ENCODE assay signal across 30 cellular contexts in the genomic region with DNA sequence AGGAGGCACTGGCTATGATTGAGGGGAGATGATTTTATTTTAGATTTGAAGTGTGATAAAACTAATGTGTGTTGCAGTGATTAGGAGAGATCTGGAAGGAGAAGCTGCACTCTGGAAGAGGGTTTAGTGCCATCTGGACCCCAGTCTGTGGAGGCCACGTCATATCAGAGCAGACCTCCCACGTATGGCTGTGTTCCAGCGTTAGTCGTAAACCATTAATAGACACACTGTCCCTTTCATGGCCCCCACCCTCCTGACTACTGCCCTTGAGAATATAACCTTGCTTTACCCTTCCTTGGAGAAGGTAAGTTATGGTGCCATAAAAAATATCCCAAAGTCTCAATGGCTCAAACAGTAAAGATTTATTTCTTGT. TPM values are rescaled to one million over a fixed set of nuclear protein-coding genes. Genes with fewer than 3 reads are reported as not detected.
DNase-seq lines count a peak whose midpoint lies in the region; ATAC-seq and TF ChIP-seq lines count a peak whose summit lies in the region.
"Had no signal": no experiment of that assay in that cellular context is flagged by ENCODE, and none has a peak within 500 bp of the region (broad histone marks: within the 10 kb centered on the region; RNA-seq: fewer than 3 reads in every experiment).

No MANE protein-coding gene starts in this region.

- H3K79me2 ChIP-seq in GM23248 (ENCODE audit: insufficient read depth) = no peaks in the 10 kb centered on the region

- no peak overlapping the region for H3K4me2 ChIP-seq in GM23248 (ENCODE audit: unreplicated experiment)

- H3K27me3 ChIP-seq in BE2C = no peaks in the 10 kb centered on the region
- peaks cover 31% of the 10 kb centered on the region for H3K27me3 ChIP-seq in GM23248 (replicated peaks; ENCODE audit: insufficient read depth)
- H3K27me3 ChIP-seq: esophagus muscularis mucosa, gastrocnemius medialis, left lung, right lobe of liver had no signal

- DNase-seq in BE2C = peak; percentile 74
- DNase-seq in GM23248 = peak; percentile 7
- peak; percentile 13 for DNase-seq in OCI-M1 (lab: John Stamatoyannopoulos, UW)
- DNase-seq in kidney glomerular epithelial cell (lab: John Stamatoyannopoulos, UW) = peak; percentile 67
- no peak for DNase-seq in foreskin melanocyte
- DNase-seq in HK-2 (ENCODE audit: unreplicated experiment) = no peak
- DNase-seq in omental fat pad (ENCODE audit: low spot score) = no peak
- DNase-seq: activated CD4-positive, alpha-beta T cell treated with anti-CD3 and anti-CD28 coated beads for 4 hours; activated CD8-positive, alpha-beta memory T cell treated with anti-CD3 and anti-CD28 coated beads for 24 hours; activated effector memory CD4-positive, alpha-beta T cell treated with Interleukin-2 at 50 U/mL for 16 hours; aorta; CD8-positive, alpha-beta T cell; gastrocnemius medialis; GF-D8; HFFc6; hippocampal formation; Kasumi-1; left lung; mesenchymal stem cell; NCI-H187 treated with DMSO at 0.1 percent for 48 hours; stimulated activated naive CD4-positive, alpha-beta T cell; T-helper 2 cell had no signal

- TF ChIP-seq CTCF in BE2C (IDR thresholded peaks at IDR 0.05; ENCODE audit: low read depth, low read length) = no peak
- no peak for TF ChIP-seq CTCF in omental fat pad (IDR thresholded peaks at IDR 0.05)

- no peak overlapping the region for H2AFZ ChIP-seq in GM23248

- H3K9me2 ChIP-seq in GM23248 (ENCODE audit: insufficient read depth) = no peaks in the 10 kb centered on the region

- peaks cover 32% of the 10 kb centered on the region for H3K4me1 ChIP-seq in BE2C
- no peaks in the 10 kb centered on the region for H3K4me1 ChIP-seq in GM23248 (ENCODE audit: insufficient read depth)
- H3K4me1 ChIP-seq: esophagus muscularis mucosa, left lung had no signal

- 0 to 11% methylated on average over 4 of the region's 4 CpGs for WGBS in GM23248 (ENCODE audit: low coverage in 1 of 2, low lambda C conversion rate in 2 of 2, missing lambda C conversion rate in 2 of 2), 2 experiments

- H4K20me1 ChIP-seq in GM23248 (ENCODE audit: insufficient read depth) = no peaks in the 10 kb centered on the region

- in situ Hi-C loops in GM23248 (cut with MboI) = no loop called here

- H3F3A ChIP-seq in GM23248 (ENCODE audit: insufficient read depth) = no peaks in the 10 kb centered on the region

- H3K36me3 ChIP-seq in BE2C (no peaks in the 10 kb centered on the region), GM23248 (ENCODE audit: low read depth) (no peaks in the 10 kb centered on the region)
- H3K36me3 ChIP-seq: cardiac muscle cell, esophagus muscularis mucosa, gastrocnemius medialis, left lung, right lobe of liver, thoracic aorta had no signal

- no peak overlapping the region for H3K4me3 ChIP-seq in BE2C (ENCODE audit: low read depth, low read length)
- no peak overlapping the region for H3K4me3 ChIP-seq in GM23248
- H3K4me3 ChIP-seq: cardiac muscle cell, coronary artery, esophagus muscularis mucosa, gastrocnemius medialis, left lung, right lobe of liver, thoracic aorta had no signal

- no peak overlapping the region for H3K27ac ChIP-seq in GM23248
- H3K27ac ChIP-seq: cardiac muscle cell, coronary artery, esophagus muscularis mucosa, gastrocnemius medialis, HL-60, left lung, right lobe of liver, thoracic aorta had no signal

- no peaks in the 10 kb centered on the region for H3K9me3 ChIP-seq in BE2C
- H3K9me3 ChIP-seq in GM23248 (ENCODE audit: low read depth) = no peaks in the 10 kb centered on the region
- H3K9me3 ChIP-seq: esophagus muscularis mucosa, gastrocnemius medialis, left lung, right lobe of liver, thoracic aorta had no signal

- no peak overlapping the region for H3K9ac ChIP-seq in GM23248

- ATAC-seq in omental fat pad (ENCODE audit: low FRiP score) = no peak
- no peak for ATAC-seq in GM19452 (IDR thresholded peaks at IDR 0.05; ENCODE audit: unreplicated experiment)
- ATAC-seq: CD8-positive, alpha-beta T cell; gastrocnemius medialis had no signal

RNA-seq across cellular contexts. Expression of a gene that starts 33.1 kb away (rescaled TPM):
- polyA plus RNA-seq in BE2C (2012; ENCODE audit: insufficient read depth, insufficient read length, low read depth) = 16.3 TPM
- total RNA-seq in GM23248 (2014; rRNA removed; shearing (Covaris generic)) = 1.8 TPM in 2 replicates
- 1.7 and 1.9 TPM in 2 replicates for polyA plus RNA-seq in GM23248 (2016; fragmentation: Nextera tagmentation; extraction: Ambion mirVana)
- total RNA-seq in omental fat pad = 10 to 100 TPM; 17.2 to 50.1 (median 33.9) TPM
- total RNA-seq: OCI-LY7 had no signal

Comparison
In these comparisons a context has a peak if more than half of its experiments do, and no peak if none do; other contexts are left out.
1. DNase-seq: peak in BE2C (single experiment), GM23248 (single experiment), OCI-M1 (single experiment) and kidney glomerular epithelial cell (single experiment); none in foreskin melanocyte (single experiment), HK-2 (single experiment) and omental fat pad (single experiment).